In the genomic region with DNA sequence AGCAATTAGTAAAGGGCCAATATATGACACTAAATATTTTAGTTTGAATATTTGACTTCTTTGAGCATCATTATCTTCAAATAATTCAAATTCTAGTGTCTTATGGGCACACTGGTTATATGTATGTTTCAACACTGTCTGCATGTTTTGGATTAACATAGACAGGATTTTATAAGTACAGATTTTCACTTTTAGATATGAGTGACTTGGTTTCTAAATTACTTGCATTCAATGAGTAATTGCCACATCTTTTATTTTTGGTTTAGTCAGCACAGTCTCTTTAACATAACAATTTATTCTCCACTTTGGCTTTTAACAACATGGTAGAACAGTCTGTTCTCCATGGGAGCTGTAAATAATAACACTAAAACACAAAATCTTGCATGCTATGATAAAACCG, we compare ENCODE assay signal across 17 cellular contexts.
DNase-seq lines count a peak whose midpoint lies in the region; ATAC-seq, FAIRE-seq and TF ChIP-seq lines count a peak whose summit lies in the region.
"Had no signal": no experiment of that assay in that cellular context is flagged by ENCODE, and none has a peak within 500 bp of the region (broad histone marks: within the 10 kb centered on the region; RNA-seq: fewer than 3 reads in every experiment).

No MANE protein-coding gene starts in this region.

- TF ChIP-seq RAD21 in H1 (IDR thresholded peaks at IDR 0.05 in 1 of 2, conservative IDR thresholded peaks at IDR 0.05 in 1 of 2; ENCODE audit: low read depth in 2 of 2, low read length in 2 of 2) = no peak

- no peak overlapping the region for H3K56ac ChIP-seq in H1 (replicated peaks; ENCODE audit: insufficient read length, low read depth, low read length)

- no peak overlapping the region for H3K9ac ChIP-seq in HUES6 (ENCODE audit: low read length)
- no peak overlapping the region for H3K9ac ChIP-seq in H1 (replicated peaks in 1 of 4; ENCODE audit: extremely low read depth in 1 of 4, low read depth in 3 of 4, low read length in 3 of 4)

- no peaks in the 10 kb centered on the region for H3K79me2 ChIP-seq in H1 (ENCODE audit: control insufficient read depth in 1 of 2, insufficient read depth in 2 of 2, low read length in 2 of 2)

- H3K4me1 ChIP-seq in HUES6 (ENCODE audit: control insufficient read depth, insufficient read depth, low read length) (peaks cover 36% of the 10 kb centered on the region), H1 (replicated peaks in 1 of 4; ENCODE audit: control insufficient read depth in 3 of 4, insufficient read depth in 4 of 4, low read length in 3 of 4) (peaks cover 2 to 27% (median 7%) of the 10 kb centered on the region in 4 experiments; a peak in 5 of 7 replicates), gastrocnemius medialis (no peaks in the 10 kb centered on the region)
- H3K4me1 ChIP-seq in effector memory CD4-positive, alpha-beta T cell (ENCODE audit: control insufficient read depth, insufficient read depth, low read length, poor library complexity, severe bottlenecking) = no peaks in the 10 kb centered on the region
- H3K4me1 ChIP-seq: A549 had no signal

- no peak overlapping the region for H2BK120ac ChIP-seq in H1 (replicated peaks; ENCODE audit: low read depth, low read length)

- H3K4me3 Mint-ChIP-seq in activated CD4-positive, alpha-beta T cell treated with anti-CD3 and anti-CD28 coated beads for 36 hours = no peak overlapping the region
- H3K4me3 Mint-ChIP-seq: CD4-positive, alpha-beta memory T cell had no signal

- no peaks in the 10 kb centered on the region for H3K27me3 Mint-ChIP-seq in activated CD4-positive, alpha-beta T cell treated with anti-CD3 and anti-CD28 coated beads for 36 hours
- H3K27me3 Mint-ChIP-seq: CD4-positive, alpha-beta memory T cell had no signal

- TF ChIP-seq CTCF in H1 (IDR thresholded peaks at IDR 0.05; ENCODE audit: control extremely low read depth in 1 of 3, insufficient read depth in 1 of 3, low read depth in 1 of 3, low read length in 3 of 3) = no peak
- no peak for TF ChIP-seq CTCF in gastrocnemius medialis (IDR thresholded peaks at IDR 0.05 in 4 of 5, conservative IDR thresholded peaks at IDR 0.05 in 1 of 5)

- ATAC-seq in activated CD4-positive, alpha-beta T cell treated with anti-CD3 and anti-CD28 coated beads for 36 hours = peak; percentile 39
- ATAC-seq in gastrocnemius medialis = no peak
- ATAC-seq: A549 had no signal

- no peaks in the 10 kb centered on the region for H3K79me1 ChIP-seq in H1 (ENCODE audit: low read depth, low read length)

- POLR2A ChIA-PET in activated CD4-positive, alpha-beta T cell treated with anti-CD3 and anti-CD28 coated beads for 36 hours (lab: Charles Lee) = no interaction called here
- POLR2A ChIA-PET in H1 (lab: Charles Lee; ENCODE audit: partially characterized antibody) = interaction anchor here (2.0 kb wide), 1 partner anchor 16 kb away, joined by 4 read pairs; no protein-coding TSS in a partner anchor

- no peak overlapping the region for H4K8ac ChIP-seq in H1 (ENCODE audit: extremely low read depth, insufficient read depth, low read length)

- H3K36me3 ChIP-seq in HUES6 (ENCODE audit: control insufficient read depth, insufficient read depth, low read length) (no peaks in the 10 kb centered on the region), H1 (ENCODE audit: control insufficient read depth in 2 of 4, insufficient read depth in 4 of 4, low read length in 3 of 4) (no peaks in the 10 kb centered on the region; a peak in 1 of 8 replicates), gastrocnemius medialis (no peaks in the 10 kb centered on the region)
- H3K36me3 ChIP-seq in effector memory CD4-positive, alpha-beta T cell (ENCODE audit: control insufficient read depth, insufficient read depth, low read length) = no peaks in the 10 kb centered on the region

- H3K9me3 ChIP-seq in HUES6 (ENCODE audit: control insufficient read depth, insufficient read depth, low read depth, low read length) (no peaks in the 10 kb centered on the region), H1 (ENCODE audit: insufficient read depth in 2 of 2, low read depth in 1 of 2, low read length in 1 of 2) (no peaks in the 10 kb centered on the region), gastrocnemius medialis (no peaks in the 10 kb centered on the region)
- H3K9me3 ChIP-seq in effector memory CD4-positive, alpha-beta T cell (ENCODE audit: control insufficient read depth, low read length) = no peaks in the 10 kb centered on the region
- H3K9me3 ChIP-seq: A549 had no signal

- intact Hi-C loops in activated CD4-positive, alpha-beta T cell treated with anti-CD3 and anti-CD28 coated beads for 36 hours (cut with DNase I, micrococcal nuclease) = no loop called here
- intact Hi-C loops in gastrocnemius medialis (cut with DNase I; ENCODE audit: low total_unique reads) = no loop called here

- H3K14ac ChIP-seq in H1 (ENCODE audit: insufficient read length) = no peak overlapping the region

- H4K20me1 ChIP-seq in H1 (replicated peaks in 1 of 2; ENCODE audit: control insufficient read depth in 1 of 2, insufficient read depth in 2 of 2, low read length in 2 of 2) = no peaks in the 10 kb centered on the region

- H2BK15ac ChIP-seq in H1 (ENCODE audit: low read length) = no peak overlapping the region

- H3K18ac ChIP-seq in H1 (ENCODE audit: extremely low read depth, low read length) = no peak overlapping the region

- in situ Hi-C loops in gastrocnemius medialis (cut with MboI; ENCODE audit: low sequenced_read_pairs in 4 of 4) = no loop called here

- H3K23ac ChIP-seq in H1 (ENCODE audit: insufficient read length) = no peak overlapping the region

- no peak overlapping the region for H2AK5ac ChIP-seq in H1 (ENCODE audit: low read depth, low read length)

- no peak overlapping the region for H2BK5ac ChIP-seq in H1 (ENCODE audit: low read depth, low read length)

- H3K4me3 ChIP-seq in HUES6 (ENCODE audit: low read depth, low read length) (0 out of 2 replicates have a peak overlapping the region, but pooled peaks have one; percentile 9), H1 (ENCODE audit: extremely low read depth in 1 of 4, insufficient read depth in 2 of 4, low read depth in 3 of 4, low read length in 4 of 4) (no peak overlapping the region; a peak in 1 of 8 replicates), gastrocnemius medialis (no peak overlapping the region)
- H3K4me3 ChIP-seq in effector memory CD4-positive, alpha-beta T cell (ENCODE audit: insufficient read depth, low read depth, low read length, poor library complexity, severe bottlenecking) = no peak overlapping the region
- H3K4me3 ChIP-seq: A549 had no signal

- peaks cover 7% of the 10 kb centered on the region for H3K9me3 Mint-ChIP-seq in activated CD4-positive, alpha-beta T cell treated with anti-CD3 and anti-CD28 coated beads for 36 hours (ENCODE audit: low read depth)

- no peak overlapping the region for H4K91ac ChIP-seq in H1 (replicated peaks; ENCODE audit: insufficient read length, low read length)

- H3K4ac ChIP-seq in H1 (replicated peaks; ENCODE audit: insufficient read length, low read depth, low read length) = no peak overlapping the region

- no peak overlapping the region for H2BK20ac ChIP-seq in H1 (ENCODE audit: low read length)

- CTCF ChIA-PET in activated CD4-positive, alpha-beta T cell treated with anti-CD3 and anti-CD28 coated beads for 36 hours (lab: Charles Lee) = no interaction called here
- CTCF ChIA-PET in H1 (lab: Charles Lee; ENCODE audit: partially characterized antibody) = interaction anchor here (0.8 to 2.0 kb wide), 4 partner anchors 8 to 158 kb away, joined by 3 to 8 read pairs (median 3); no protein-coding TSS in a partner anchor

- no peaks in the 10 kb centered on the region for H3K27me3 ChIP-seq in HUES6 (ENCODE audit: control insufficient read depth, insufficient read depth, low read length)
- no peaks in the 10 kb centered on the region for H3K27me3 ChIP-seq in H1 (replicated peaks in 1 of 4; ENCODE audit: control insufficient read depth in 3 of 4, extremely low read depth in 1 of 4, insufficient read depth in 3 of 4, low read length in 3 of 4)
- no peaks in the 10 kb centered on the region for H3K27me3 ChIP-seq in effector memory CD4-positive, alpha-beta T cell (replicated peaks; ENCODE audit: control insufficient read depth, insufficient read depth, low read length, poor library complexity, severe bottlenecking)
- no peaks in the 10 kb centered on the region for H3K27me3 ChIP-seq in gastrocnemius medialis

- no peak for FAIRE-seq in H1 (lab: Jason Lieb, UNC)
- FAIRE-seq: A549, H54, HTR-8/SVneo had no signal

- H2BK12ac ChIP-seq in H1 (ENCODE audit: low read depth, low read length) = no peak overlapping the region

- no peaks in the 10 kb centered on the region for H3K4me1 Mint-ChIP-seq in activated CD4-positive, alpha-beta T cell treated with anti-CD3 and anti-CD28 coated beads for 36 hours
- H3K4me1 Mint-ChIP-seq: CD4-positive, alpha-beta memory T cell had no signal

- H3K23me2 ChIP-seq in H1 (ENCODE audit: low read depth, low read length) = no peaks in the 10 kb centered on the region

- TF ChIP-seq EP300 in H1 (IDR thresholded peaks at IDR 0.05; ENCODE audit: borderline replicate concordance in 1 of 2, low read depth in 2 of 2, low read length in 2 of 2) = no peak

- H4K5ac ChIP-seq in H1 (ENCODE audit: insufficient read length, low read depth, low read length) = peak overlapping the region; percentile 54

- DNase-seq in activated CD4-positive, alpha-beta T cell treated with anti-CD3 and anti-CD28 coated beads for 36 hours = no peak
- no peak for DNase-seq in activated CD4-positive, alpha-beta T cell treated with anti-CD3 and anti-CD28 coated beads for 48 hours
- no peak for DNase-seq in H1 (ENCODE audit: low read depth in 1 of 2, low spot score in 2 of 2)
- DNase-seq in effector memory CD4-positive, alpha-beta T cell = no peak
- DNase-seq in activated effector memory CD4-positive, alpha-beta T cell treated with anti-CD3 and anti-CD28 coated beads, Interleukin-2, amount 50 U/mL, for 16 hours = no peak
- no peak for DNase-seq in gastrocnemius medialis
- DNase-seq: AML-193; CD4-positive, alpha-beta memory T cell; DMS153; DMS79; GDM1 had no signal

- no peak overlapping the region for H2AFZ ChIP-seq in H1 (ENCODE audit: low read length)

- no peak overlapping the region for H3K27ac Mint-ChIP-seq in activated CD4-positive, alpha-beta T cell treated with anti-CD3 and anti-CD28 coated beads for 36 hours
- H3K27ac Mint-ChIP-seq: CD4-positive, alpha-beta memory T cell had no signal

- peak overlapping the region; percentile 41; the same call in 1 of the 2 replicates for H3K27ac ChIP-seq in HUES6 (ENCODE audit: low read depth, low read length)
- no peak overlapping the region for H3K27ac ChIP-seq in H1 (ENCODE audit: low read depth, low read length)
- no peak overlapping the region for H3K27ac ChIP-seq in effector memory CD4-positive, alpha-beta T cell (ENCODE audit: insufficient read depth, low read length, poor library complexity, severe bottlenecking)
- H3K27ac ChIP-seq in gastrocnemius medialis = no peak overlapping the region
- H3K27ac ChIP-seq: 22Rv1, A549, C4-2B had no signal

- H3K36me3 Mint-ChIP-seq in activated CD4-positive, alpha-beta T cell treated with anti-CD3 and anti-CD28 coated beads for 36 hours (ENCODE audit: low read depth) = no peaks in the 10 kb centered on the region
- H3K36me3 Mint-ChIP-seq: CD4-positive, alpha-beta memory T cell had no signal

- WGBS in H1 (ENCODE audit: extremely low coverage in 1 of 2, insufficient coverage in 1 of 2, insufficient read length in 1 of 2, insufficient replicate concordance in 2 of 2, low coverage in 1 of 2, low lambda C conversion rate in 2 of 2, missing lambda C conversion rate in 1 of 2), 2 experiments = 89% methylated on average over 1 of the region's 1 CpG; no CpG with 5 or more reads in 1 of the 2 experiments

- TF ChIP-seq POLR2A in H1 (IDR thresholded peaks at IDR 0.05; ENCODE audit: control extremely low read depth in 1 of 2, low read depth in 2 of 2, low read length in 2 of 2) = no peak
- TF ChIP-seq POLR2A in gastrocnemius medialis (IDR thresholded peaks at IDR 0.05) = no peak

- peak overlapping the region in 1 of 2 experiments; percentile 21; a peak in 1 of 4 replicates for H3K4me2 ChIP-seq in H1 (ENCODE audit: insufficient read depth in 1 of 2, low read depth in 2 of 2, low read length in 2 of 2)
- H3K4me2 ChIP-seq: A549 had no signal
